ENCODE assay signal across 3 cellular contexts in the genomic region with DNA sequence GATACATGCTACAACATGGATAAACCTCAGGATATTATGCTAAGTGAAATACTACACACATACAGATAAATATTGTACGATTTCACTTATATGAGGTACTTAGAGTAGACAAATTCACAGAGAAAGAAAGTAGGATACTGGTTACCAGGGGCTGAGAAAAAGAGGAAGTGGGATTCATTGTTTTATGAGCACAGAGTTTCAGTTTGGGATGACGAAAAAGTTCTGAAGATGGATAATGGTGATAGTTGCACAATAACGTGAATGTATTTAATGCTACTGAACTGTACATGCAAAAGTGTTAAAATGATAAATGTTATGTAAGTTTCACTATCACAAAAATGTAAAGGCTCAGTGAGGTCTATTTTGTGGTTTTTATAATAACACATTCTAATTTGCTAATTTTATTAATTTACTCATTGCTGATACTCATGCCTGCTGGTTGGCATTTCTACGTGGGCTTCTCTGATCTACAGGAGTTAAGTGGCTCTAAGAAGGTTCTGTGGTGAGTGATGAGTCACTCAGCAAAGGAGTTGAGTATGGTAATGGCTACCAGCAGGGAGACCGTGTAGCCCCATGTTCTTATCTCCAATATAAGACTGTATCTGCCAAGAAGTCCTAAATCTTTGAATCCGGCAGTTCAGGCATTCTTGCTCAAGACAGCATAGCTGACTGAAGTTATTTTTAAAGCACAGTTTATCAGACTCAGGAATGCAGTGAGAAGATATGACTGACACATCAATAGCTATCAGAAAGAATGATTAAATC.
TF ChIP-seq lines count a peak whose summit lies in the region.

No MANE protein-coding gene starts in this region.

TF ChIP-seq in SK-N-SH treated with all-trans-retinoic acid at 6 μM for 48 hours, 23 proteins besides CTCF, POLR2A, EP300 and RAD21:
- TF ChIP-seq ZFP3 (CRISPR knock-in tag; IDR thresholded peaks at IDR 0.05) (peak; percentile 83; the same call in 1 of the 2 replicates), ISL1 (CRISPR knock-in tag; IDR thresholded peaks at IDR 0.05) (peak; percentile 51)
- TF ChIP-seq, protein P1, sequence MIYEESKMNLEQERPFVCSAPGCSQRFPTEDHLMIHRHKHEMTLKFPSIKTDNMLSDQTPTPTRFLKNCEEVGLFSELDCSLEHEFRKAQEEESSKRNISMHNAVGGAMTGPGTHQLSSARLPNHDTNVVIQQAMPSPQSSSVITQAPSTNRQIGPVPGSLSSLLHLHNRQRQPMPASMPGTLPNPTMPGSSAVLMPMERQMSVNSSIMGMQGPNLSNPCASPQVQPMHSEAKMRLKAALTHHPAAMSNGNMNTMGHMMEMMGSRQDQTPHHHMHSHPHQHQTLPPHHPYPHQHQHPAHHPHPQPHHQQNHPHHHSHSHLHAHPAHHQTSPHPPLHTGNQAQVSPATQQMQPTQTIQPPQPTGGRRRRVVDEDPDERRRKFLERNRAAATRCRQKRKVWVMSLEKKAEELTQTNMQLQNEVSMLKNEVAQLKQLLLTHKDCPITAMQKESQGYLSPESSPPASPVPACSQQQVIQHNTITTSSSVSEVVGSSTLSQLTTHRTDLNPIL (CRISPR knock-in tag; IDR thresholded peaks at IDR 0.05; ENCODE audit: low read depth): no peak
TF ChIP-seq in SK-N-SH treated with all-trans-retinoic acid at 6 μM for 48 hours: peak in this region for 2.

TF ChIP-seq in SK-N-SH, 30 proteins besides CTCF, POLR2A, EP300 and RAD21:
- TF ChIP-seq NRF1 (IDR thresholded peaks at IDR 0.05; ENCODE audit: low read depth, low read length) (no peak), SMC3 (IDR thresholded peaks at IDR 0.05; ENCODE audit: low read depth, low read length) (no peak), FOXM1 (IDR thresholded peaks at IDR 0.05; ENCODE audit: low read depth) (no peak), RFX5 (IDR thresholded peaks at IDR 0.05; ENCODE audit: low read length) (no peak), RXRA (IDR thresholded peaks at IDR 0.05; ENCODE audit: borderline replicate concordance, low read depth) (no peak), POLR2AphosphoS5 (IDR thresholded peaks at IDR 0.05; ENCODE audit: low read depth, low read length) (no peak), MEF2A (IDR thresholded peaks at IDR 0.05; ENCODE audit: borderline replicate concordance, low read depth) (no peak), FOSL2 (IDR thresholded peaks at IDR 0.05; ENCODE audit: borderline replicate concordance, low read depth) (no peak)
- TF ChIP-seq, protein P2, sequence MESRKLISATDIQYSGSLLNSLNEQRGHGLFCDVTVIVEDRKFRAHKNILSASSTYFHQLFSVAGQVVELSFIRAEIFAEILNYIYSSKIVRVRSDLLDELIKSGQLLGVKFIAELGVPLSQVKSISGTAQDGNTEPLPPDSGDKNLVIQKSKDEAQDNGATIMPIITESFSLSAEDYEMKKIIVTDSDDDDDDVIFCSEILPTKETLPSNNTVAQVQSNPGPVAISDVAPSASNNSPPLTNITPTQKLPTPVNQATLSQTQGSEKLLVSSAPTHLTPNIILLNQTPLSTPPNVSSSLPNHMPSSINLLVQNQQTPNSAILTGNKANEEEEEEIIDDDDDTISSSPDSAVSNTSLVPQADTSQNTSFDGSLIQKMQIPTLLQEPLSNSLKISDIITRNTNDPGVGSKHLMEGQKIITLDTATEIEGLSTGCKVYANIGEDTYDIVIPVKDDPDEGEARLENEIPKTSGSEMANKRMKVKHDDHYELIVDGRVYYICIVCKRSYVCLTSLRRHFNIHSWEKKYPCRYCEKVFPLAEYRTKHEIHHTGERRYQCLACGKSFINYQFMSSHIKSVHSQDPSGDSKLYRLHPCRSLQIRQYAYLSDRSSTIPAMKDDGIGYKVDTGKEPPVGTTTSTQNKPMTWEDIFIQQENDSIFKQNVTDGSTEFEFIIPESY (IDR thresholded peaks at IDR 0.05; ENCODE audit: borderline replicate concordance, low read depth): no peak
- TF ChIP-seq, protein P3, sequence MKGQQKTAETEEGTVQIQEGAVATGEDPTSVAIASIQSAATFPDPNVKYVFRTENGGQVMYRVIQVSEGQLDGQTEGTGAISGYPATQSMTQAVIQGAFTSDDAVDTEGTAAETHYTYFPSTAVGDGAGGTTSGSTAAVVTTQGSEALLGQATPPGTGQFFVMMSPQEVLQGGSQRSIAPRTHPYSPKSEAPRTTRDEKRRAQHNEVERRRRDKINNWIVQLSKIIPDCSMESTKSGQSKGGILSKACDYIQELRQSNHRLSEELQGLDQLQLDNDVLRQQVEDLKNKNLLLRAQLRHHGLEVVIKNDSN (IDR thresholded peaks at IDR 0.05; ENCODE audit: borderline replicate concordance, low read depth): no peak

TF ChIP-seq in GM12878, 131 proteins besides CTCF, POLR2A, EP300 and RAD21:
- TF ChIP-seq POLR2AphosphoS5 (IDR thresholded peaks at IDR 0.05; ENCODE audit: low read length) (no peak), SPI1 (IDR thresholded peaks at IDR 0.05; ENCODE audit: borderline replicate concordance, insufficient read depth, low read depth, low read length) (peak; percentile 87)
